In genomic region chr13:21015284-21015683, GRCh38 we compare ENCODE assay signal across 15 cellular contexts. TPM values are rescaled to one million over a fixed set of nuclear protein-coding genes. Genes with fewer than 3 reads are reported as not detected.
DNase-seq lines count a peak whose midpoint lies in the region; ATAC-seq, FAIRE-seq and TF ChIP-seq lines count a peak whose summit lies in the region.
"Had no signal": no experiment of that assay in that cellular context is flagged by ENCODE, and none has a peak within 500 bp of the region (broad histone marks: within the 10 kb centered on the region; RNA-seq: fewer than 3 reads in every experiment).

No MANE protein-coding gene starts in this region.

- H3K4me1 Mint-ChIP-seq in brain (peaks cover 63% of the 10 kb centered on the region), H9 (peaks cover 23% of the 10 kb centered on the region in 2 experiments)
- peaks cover 29% of the 10 kb centered on the region for H3K4me1 Mint-ChIP-seq in activated naive CD4-positive, alpha-beta T cell treated with anti-CD3 and anti-CD28 coated beads, Interleukin-2, amount 10 ng/mL, durations not matched to agents 7 days and 5 days

- no peaks in the 10 kb centered on the region for H3K27me3 Mint-ChIP-seq in brain
- peaks cover 4% of the 10 kb centered on the region for H3K27me3 Mint-ChIP-seq in activated naive CD4-positive, alpha-beta T cell treated with anti-CD3 and anti-CD28 coated beads, Interleukin-2, amount 10 ng/mL, durations not matched to agents 7 days and 5 days
- H3K27me3 Mint-ChIP-seq in H9 (ENCODE audit: low read depth) = no peaks in the 10 kb centered on the region
- H3K27me3 Mint-ChIP-seq: CD4-positive, alpha-beta memory T cell had no signal

- TF ChIP-seq POLR2A in stomach (IDR thresholded peaks at IDR 0.05) = no peak

- H3K79me2 ChIP-seq in H9 (ENCODE audit: insufficient read depth, low read length) = peaks cover 17% of the 10 kb centered on the region; the same call in 1 of the 2 replicates

- peak; percentile 63 for DNase-seq in HCEC 1CT
- DNase-seq in kidney = no peak
- no peak for DNase-seq in stomach
- DNase-seq in effector CD8-positive, alpha-beta T cell (lab: John Stamatoyannopoulos, UW) = no peak
- DNase-seq in activated naive CD4-positive, alpha-beta T cell treated with anti-CD3 and anti-CD28 coated beads, Interleukin-2, amount 10 ng/mL, durations not matched to agents 7 days and 5 days = no peak
- DNase-seq in H9 = no peak
- DNase-seq: activated CD8-positive, alpha-beta T cell treated with anti-CD3 and anti-CD28 coated beads, Interleukin-2, amount 10 ng/mL, durations not matched to agents 7 days and 5 days; activated naive CD4-positive, alpha-beta T cell treated with Interleukin-2 at 50 U/mL for 16 hours; CD4-positive, alpha-beta memory T cell; GF-D8; mucosa of descending colon; NCI-H1105 treated with DMSO at 0.1 percent for 48 hours; RPMI8226 had no signal

- no peaks in the 10 kb centered on the region for H3K23me2 ChIP-seq in H9 (ENCODE audit: insufficient read length, low read depth, low read length, poor library complexity, severe bottlenecking)

- no peak overlapping the region for H2AFZ ChIP-seq in H9 (ENCODE audit: low read length)

- 79 to 91% (median 86%) methylated on average over 1 of the region's 1 CpG for WGBS in stomach, 5 donors
- WGBS in H9 (ENCODE audit: extremely low coverage, insufficient read length, low lambda C conversion rate) = no CpG with 5 or more reads among the region's 1 CpG

- no peak for TF ChIP-seq CTCF in brain (conservative IDR thresholded peaks at IDR 0.05)
- no peak for TF ChIP-seq CTCF in kidney (IDR thresholded peaks at IDR 0.05; ENCODE audit: borderline replicate concordance, extremely low read depth, insufficient read depth)
- TF ChIP-seq CTCF in stomach (IDR thresholded peaks at IDR 0.05) = no peak
- TF ChIP-seq CTCF in H9 (conservative IDR thresholded peaks at IDR 0.05) = no peak

- no peak overlapping the region for H4K5ac ChIP-seq in H9 (ENCODE audit: insufficient read length, low read depth, low read length)

- no peak for FAIRE-seq in kidney (lab: Jason Lieb, UNC)

- no peak overlapping the region for H2BK15ac ChIP-seq in H9 (ENCODE audit: low read depth, low read length)

- H3K27ac Mint-ChIP-seq in brain = peak overlapping the region in 4 of 5 experiments; percentile 47 to 94 (median 92)
- no peak overlapping the region for H3K27ac Mint-ChIP-seq in activated naive CD4-positive, alpha-beta T cell treated with anti-CD3 and anti-CD28 coated beads, Interleukin-2, amount 10 ng/mL, durations not matched to agents 7 days and 5 days
- no peak overlapping the region for H3K27ac Mint-ChIP-seq in H9
- H3K27ac Mint-ChIP-seq: activated CD8-positive, alpha-beta T cell treated with anti-CD3 and anti-CD28 coated beads, Interleukin-2, amount 10 ng/mL, durations not matched to agents 7 days and 5 days; CD4-positive, alpha-beta memory T cell had no signal

- H3K9ac ChIP-seq in kidney (ENCODE audit: low read length in 2 of 2) = peak overlapping the region in 1 of 2 donors; percentile 2
- H3K9ac ChIP-seq in H9 (ENCODE audit: extremely low read depth, insufficient read length, low read length) = no peak overlapping the region

- peak overlapping the region; percentile 70 to 82 for H3K27ac ChIP-seq in kidney (ENCODE audit: low read depth in 2 of 2, low read length in 2 of 2)
- H3K27ac ChIP-seq in stomach = peak overlapping the region in 4 of 5 donors; percentile 27 to 79 (median 44)
- no peak overlapping the region for H3K27ac ChIP-seq in H9 (ENCODE audit: insufficient read length, low read depth, low read length)

- no peak overlapping the region for H3K18ac ChIP-seq in H9 (ENCODE audit: insufficient read length, low read depth, low read length)

- H3K36me3 ChIP-seq in kidney (ENCODE audit: control insufficient read depth in 1 of 2, insufficient read depth in 2 of 2, low read length in 2 of 2) (no peaks in the 10 kb centered on the region), stomach (no peaks in the 10 kb centered on the region)

- H3K4me3 Mint-ChIP-seq in brain (no peak overlapping the region), H9 (no peak overlapping the region)
- H3K4me3 Mint-ChIP-seq in activated naive CD4-positive, alpha-beta T cell treated with anti-CD3 and anti-CD28 coated beads, Interleukin-2, amount 10 ng/mL, durations not matched to agents 7 days and 5 days = no peak overlapping the region
- H3K4me3 Mint-ChIP-seq: activated CD8-positive, alpha-beta T cell treated with anti-CD3 and anti-CD28 coated beads, Interleukin-2, amount 10 ng/mL, durations not matched to agents 7 days and 5 days; CD4-positive, alpha-beta memory T cell had no signal

- CTCF ChIA-PET in activated naive CD4-positive, alpha-beta T cell treated with anti-CD3 and anti-CD28 coated beads, Interleukin-2, amount 10 ng/mL, durations not matched to agents 7 days and 5 days (lab: Charles Lee) = interaction anchor here (1.2 kb wide), 1 partner anchor 462 kb away, joined by 3 read pairs; no protein-coding TSS in a partner anchor

- TF ChIP-seq EP300 in stomach (IDR thresholded peaks at IDR 0.05) = no peak

- H3T11ph ChIP-seq in H9 (ENCODE audit: low read length) = no peak overlapping the region

- H4K20me1 ChIP-seq in H9 (ENCODE audit: control insufficient read depth, insufficient read depth, insufficient read length) = no peaks in the 10 kb centered on the region

- H3K4me1 ChIP-seq in kidney (ENCODE audit: control insufficient read depth in 1 of 2, insufficient read depth in 1 of 2, low read depth in 1 of 2, low read length in 2 of 2) (peaks cover 44 to 60% of the 10 kb centered on the region in 2 donors), stomach (peaks cover 45 to 89% (median 66%) of the 10 kb centered on the region in 4 donors), H9 (ENCODE audit: insufficient read depth, low read length) (peaks cover 2% of the 10 kb centered on the region; the same call in 1 of the 2 replicates)

- peaks cover 9% of the 10 kb centered on the region for H3K79me1 ChIP-seq in H9 (ENCODE audit: insufficient read depth, low read depth, low read length, poor library complexity, severe bottlenecking)

- H3K9me3 ChIP-seq in kidney (ENCODE audit: control insufficient read depth in 1 of 2, low read length in 2 of 2) = no peaks in the 10 kb centered on the region
- no peaks in the 10 kb centered on the region for H3K9me3 ChIP-seq in stomach
- H3K9me3 ChIP-seq in H9 (ENCODE audit: control insufficient read depth, low read depth, low read length) = no peaks in the 10 kb centered on the region
- H3K9me3 ChIP-seq: mucosa of descending colon had no signal

- no peak for ATAC-seq in HG02623 (IDR thresholded peaks at IDR 0.05; ENCODE audit: unreplicated experiment)
- ATAC-seq: activated CD8-positive, alpha-beta T cell treated with anti-CD3 and anti-CD28 coated beads, Interleukin-2, amount 10 ng/mL, durations not matched to agents 7 days and 5 days had no signal

- no peaks in the 10 kb centered on the region for H3K27me3 ChIP-seq in stomach
- H3K27me3 ChIP-seq in H9 (ENCODE audit: insufficient read depth, low read length) = no peaks in the 10 kb centered on the region

- no peak overlapping the region for H4K8ac ChIP-seq in H9 (replicated peaks; ENCODE audit: insufficient read length, low read depth, low read length)

- H3K4me3 ChIP-seq in kidney (ENCODE audit: low read length in 2 of 2) (no peak overlapping the region), stomach (no peak overlapping the region)
- H3K4me3 ChIP-seq: mucosa of descending colon had no signal

- H3K56ac ChIP-seq in H9 (ENCODE audit: insufficient read length, low read depth, low read length) = no peak overlapping the region

- H2BK20ac ChIP-seq in H9 (ENCODE audit: low read depth, low read length, poor library complexity, severe bottlenecking) = no peak overlapping the region

- intact Hi-C loops in kidney (cut with DNase I) (no loop called here), stomach (cut with DNase I; ENCODE audit: low total_unique reads) (loop anchor here (10.0 kb wide), 1 partner anchor 50 kb away; the partner anchor contains the start of gene LATS2)

- H3K4ac ChIP-seq in H9 (ENCODE audit: low read depth, low read length) = no peak overlapping the region

- H3K36me3 Mint-ChIP-seq in brain (no peaks in the 10 kb centered on the region), H9 (ENCODE audit: insufficient read depth in 1 of 3, low read depth in 3 of 3) (peaks cover 1 to 9% (median 4%) of the 10 kb centered on the region in 3 experiments; a peak in 5 of 7 replicates)
- H3K36me3 Mint-ChIP-seq in activated naive CD4-positive, alpha-beta T cell treated with anti-CD3 and anti-CD28 coated beads, Interleukin-2, amount 10 ng/mL, durations not matched to agents 7 days and 5 days = peaks cover 1% of the 10 kb centered on the region

- no peak overlapping the region for H2BK120ac ChIP-seq in H9 (ENCODE audit: low read depth, low read length, poor library complexity, severe bottlenecking)

- H2BK12ac ChIP-seq in H9 (ENCODE audit: insufficient read length, low read depth, low read length) = no peak overlapping the region

- no peak overlapping the region for H2BK5ac ChIP-seq in H9 (ENCODE audit: insufficient read length, low read length)

- H3K9me3 Mint-ChIP-seq in brain (no peaks in the 10 kb centered on the region), H9 (no peaks in the 10 kb centered on the region)
- no peaks in the 10 kb centered on the region for H3K9me3 Mint-ChIP-seq in activated naive CD4-positive, alpha-beta T cell treated with anti-CD3 and anti-CD28 coated beads, Interleukin-2, amount 10 ng/mL, durations not matched to agents 7 days and 5 days

- H4K91ac ChIP-seq in H9 (ENCODE audit: insufficient read length, low read depth, low read length) = no peak overlapping the region

- no peak overlapping the region for H2AK5ac ChIP-seq in H9 (ENCODE audit: insufficient read length, low read length)

- H3K4me2 ChIP-seq in H9 (ENCODE audit: insufficient read depth, insufficient read length, low read length) = no peak overlapping the region

- no peak overlapping the region for H3K23ac ChIP-seq in H9 (ENCODE audit: insufficient read length, low read depth, low read length)

- H3K14ac ChIP-seq in H9 (ENCODE audit: insufficient read depth, low read length) = no peak overlapping the region

RNA-seq across cellular contexts. Expression of gene LATS2, which starts 46.1 kb away (rescaled TPM):
- 2.3 TPM for polyA plus RNA-seq in brain (ENCODE audit: insufficient read depth, low read depth, low replicate concordance)
- 26.3 TPM for total RNA-seq in kidney
- polyA plus RNA-seq in kidney (ENCODE audit: insufficient read depth, low read depth, low replicate concordance) = 5.5 TPM
- total RNA-seq in stomach = 10 to 100 TPM in 3 of 5 donors, 1 to 10 TPM in 2; 4.7 to 21.4 (median 13.5) TPM
- 1 to 10 TPM; 3.4 to 6.7 (median 5.0) TPM for polyA plus RNA-seq in stomach
- 16.8 and 20.0 TPM in 2 replicates for total RNA-seq in H9 (2021)

Comparison
In these comparisons a context has a peak if more than half of its experiments do, and no peak if none do; other contexts are left out.
1. H3K27ac Mint-ChIP-seq: peak in brain (4 of 5); none in activated naive CD4-positive, alpha-beta T cell treated with anti-CD3 and anti-CD28 coated beads, Interleukin-2, amount 10 ng/mL, durations not matched to agents 7 days and 5 days (single experiment) and H9 (0 of 3).